ENCODE assay signal across 9 cellular contexts in genomic region chr7:33986951-33987948, GRCh38.
DNase-seq lines count a peak whose midpoint lies in the region; ATAC-seq and TF ChIP-seq lines count a peak whose summit lies in the region.
"Had no signal": no experiment of that assay in that cellular context is flagged by ENCODE, and none has a peak within 500 bp of the region (broad histone marks: within the 10 kb centered on the region; RNA-seq: fewer than 3 reads in every experiment).

No MANE protein-coding gene starts in this region.

- peak overlapping the region in 1 of 2 experiments; percentile 45 for H3K18ac ChIP-seq in mesenchymal stem cell (ENCODE audit: low read depth in 1 of 2, low read length in 2 of 2)

- TF ChIP-seq CTCF in AG04449 (IDR thresholded peaks at IDR 0.05; ENCODE audit: insufficient read depth, low read length, missing control alignments), result no peak
- no peak for TF ChIP-seq CTCF in body of pancreas (IDR thresholded peaks at IDR 0.05)

- H3K4ac ChIP-seq in mesenchymal stem cell (ENCODE audit: low read depth in 1 of 2, low read length in 2 of 2), result no peak overlapping the region

- TF ChIP-seq POLR2A in body of pancreas (IDR thresholded peaks at IDR 0.05), result no peak

- H4K91ac ChIP-seq in mesenchymal stem cell (ENCODE audit: low read length), result peak overlapping the region; percentile 78

- intact Hi-C loops in body of pancreas (cut with DNase I), result no loop called here

- 56 to 59% methylated on average over 9 of the region's 9 CpGs for WGBS in body of pancreas, 2 donors
- WGBS in mesenchymal stem cell, result 5% methylated on average over 7 of the region's 9 CpGs

- no peak overlapping the region for H3K4me3 Mint-ChIP-seq in stimulated activated naive B cell treated with anti-CD40 and anti-IgM and Interleukin-4, amounts not matched to agents 10 μg/mL and 1 μg/mL and 100 μg/mL, for 72 hours
- H3K4me3 Mint-ChIP-seq: T-helper 2 cell treated with Interferon-gamma antibody and Interleukin-4, amounts not matched to agents 5 μg/mL and 100 μg/mL, for 36 hours had no signal

- H3K9me3 ChIP-seq in body of pancreas (no peaks in the 10 kb centered on the region), mesenchymal stem cell (ENCODE audit: control insufficient read depth, low read length) (no peaks in the 10 kb centered on the region)

- ATAC-seq in body of pancreas (peak; percentile 55), GM21447 (IDR thresholded peaks at IDR 0.05; ENCODE audit: unreplicated experiment) (no peak), HG03025 (IDR thresholded peaks at IDR 0.05; ENCODE audit: low FRiP score, unreplicated experiment) (no peak)
- no peak for ATAC-seq in stimulated activated naive B cell treated with anti-CD40 and anti-IgM and Interleukin-4, amounts not matched to agents 10 μg/mL and 1 μg/mL and 100 μg/mL, for 72 hours (replicated peaks)

- peak overlapping the region; percentile 89 for H3K9ac ChIP-seq in mesenchymal stem cell (ENCODE audit: low read length)

- no peak overlapping the region for H2BK120ac ChIP-seq in mesenchymal stem cell (ENCODE audit: low read depth, low read length)

- no peak overlapping the region for H4K8ac ChIP-seq in mesenchymal stem cell (ENCODE audit: low read length)

- peaks cover 2 to 3% of the 10 kb centered on the region in 2 donors for H3K9me3 Mint-ChIP-seq in stimulated activated naive B cell treated with anti-CD40 and anti-IgM and Interleukin-4, amounts not matched to agents 10 μg/mL and 1 μg/mL and 100 μg/mL, for 72 hours
- H3K9me3 Mint-ChIP-seq: T-helper 2 cell treated with Interferon-gamma antibody and Interleukin-4, amounts not matched to agents 5 μg/mL and 100 μg/mL, for 36 hours had no signal

- H2AFZ ChIP-seq in mesenchymal stem cell (ENCODE audit: low read depth, low read length), result no peak overlapping the region

- no peaks in the 10 kb centered on the region for H3K79me1 ChIP-seq in mesenchymal stem cell (replicated peaks; ENCODE audit: low read length, poor library complexity, severe bottlenecking)

- H2BK5ac ChIP-seq in mesenchymal stem cell (ENCODE audit: low read depth, low read length, poor library complexity, severe bottlenecking), result no peak overlapping the region

- no peaks in the 10 kb centered on the region for H3K36me3 ChIP-seq in body of pancreas (replicated peaks in 1 of 2; ENCODE audit: insufficient read depth in 1 of 2, low read depth in 2 of 2)
- no peaks in the 10 kb centered on the region for H3K36me3 ChIP-seq in mesenchymal stem cell (ENCODE audit: control insufficient read depth in 1 of 2, insufficient read depth in 2 of 2, low read depth in 1 of 2, low read length in 2 of 2)

- no peak overlapping the region for H2BK12ac ChIP-seq in mesenchymal stem cell (ENCODE audit: low read length in 2 of 2)

- POLR2A ChIA-PET in AG04449 (lab: Yijun Ruan, JAX), result interaction anchor here (0.6 to 0.9 kb wide), 2 partner anchors 73 to 141 kb away, joined by 3 read pairs; no protein-coding TSS in a partner anchor

- H3K27me3 Mint-ChIP-seq in stimulated activated naive B cell treated with anti-CD40 and anti-IgM and Interleukin-4, amounts not matched to agents 10 μg/mL and 1 μg/mL and 100 μg/mL, for 72 hours, result no peaks in the 10 kb centered on the region

- no peak overlapping the region for H3K27ac Mint-ChIP-seq in stimulated activated naive B cell treated with anti-CD40 and anti-IgM and Interleukin-4, amounts not matched to agents 10 μg/mL and 1 μg/mL and 100 μg/mL, for 72 hours
- H3K27ac Mint-ChIP-seq: T-helper 2 cell treated with Interferon-gamma antibody and Interleukin-4, amounts not matched to agents 5 μg/mL and 100 μg/mL, for 36 hours had no signal

- H3K27me3 ChIP-seq in body of pancreas, result no peaks in the 10 kb centered on the region
- H3K27me3 ChIP-seq in mesenchymal stem cell (ENCODE audit: control insufficient read depth in 1 of 2, insufficient read depth in 1 of 2, low read length in 2 of 2), result no peaks in the 10 kb centered on the region

- H3K27ac ChIP-seq in body of pancreas (no peak overlapping the region), mesenchymal stem cell (ENCODE audit: low read length, poor library complexity, severe bottlenecking) (peak overlapping the region; percentile 91)

- H3K4me2 ChIP-seq in mesenchymal stem cell (ENCODE audit: low read length, poor library complexity, severe bottlenecking), result peak overlapping the region; percentile 45

- no peaks in the 10 kb centered on the region for H3K4me1 Mint-ChIP-seq in stimulated activated naive B cell treated with anti-CD40 and anti-IgM and Interleukin-4, amounts not matched to agents 10 μg/mL and 1 μg/mL and 100 μg/mL, for 72 hours

- H2BK15ac ChIP-seq in mesenchymal stem cell (ENCODE audit: low read depth, poor library complexity, severe bottlenecking), result no peak overlapping the region

- no peak overlapping the region for H3K14ac ChIP-seq in mesenchymal stem cell (ENCODE audit: low read length in 2 of 2)

- H3K4me3 ChIP-seq in AG04449 (ENCODE audit: low read depth, low read length), result no peak overlapping the region
- H3K4me3 ChIP-seq in body of pancreas, result no peak overlapping the region
- no peak overlapping the region for H3K4me3 ChIP-seq in mesenchymal stem cell (ENCODE audit: insufficient read depth in 1 of 2, low read depth in 1 of 2, low read length in 2 of 2)

- CTCF ChIA-PET in AG04449 (lab: Yijun Ruan, JAX), result interaction anchor here (0.9 kb wide), 1 partner anchor 54 kb away, joined by 3 read pairs; no protein-coding TSS in a partner anchor

- H3K36me3 Mint-ChIP-seq in stimulated activated naive B cell treated with anti-CD40 and anti-IgM and Interleukin-4, amounts not matched to agents 10 μg/mL and 1 μg/mL and 100 μg/mL, for 72 hours, result no peaks in the 10 kb centered on the region

- no peak overlapping the region for H3K23ac ChIP-seq in mesenchymal stem cell (ENCODE audit: low read length in 2 of 2)

- no peak overlapping the region for H2AK5ac ChIP-seq in mesenchymal stem cell (ENCODE audit: low read length, severe bottlenecking)

- H3K4me1 ChIP-seq in body of pancreas (no peaks in the 10 kb centered on the region), mesenchymal stem cell (ENCODE audit: control insufficient read depth, insufficient read depth, low read depth, low read length) (peaks cover 2% of the 10 kb centered on the region)

- DNase-seq in AG04449 (ENCODE audit: low read depth, low spot score), result peak; percentile 96
- DNase-seq in LoVo (ENCODE audit: low spot score), result peak; percentile 89
- DNase-seq in body of pancreas, result peak in 1 of 4 donors; percentile 25
- DNase-seq in mesenchymal stem cell, result peak; percentile 99
- DNase-seq in stimulated activated naive B cell treated with anti-CD40 and anti-IgM and Interleukin-4, amounts not matched to agents 10 μg/mL and 1 μg/mL and 100 μg/mL, for 72 hours, result no peak
- no peak for DNase-seq in hippocampal formation (lab: John Stamatoyannopoulos, UW)

Comparison
In these comparisons a context has a peak if more than half of its experiments do, and no peak if none do; other contexts are left out.
1. DNase-seq: peak in AG04449 (single experiment), LoVo (single experiment) and mesenchymal stem cell (single experiment); none in stimulated activated naive B cell treated with anti-CD40 and anti-IgM and Interleukin-4, amounts not matched to agents 10 μg/mL and 1 μg/mL and 100 μg/mL, for 72 hours (single experiment) and hippocampal formation (0 of 2).